In genomic region chr5:144117412-144117811, GRCh38 we compare ENCODE assay signal across 14 cellular contexts.
"Had no signal": no experiment of that assay in that cellular context is flagged by ENCODE, and none has a peak within 500 bp of the region (broad histone marks: within the 10 kb centered on the region; RNA-seq: fewer than 3 reads in every experiment).

No MANE protein-coding gene starts in this region.

- ATAC-seq: effector memory CD8-positive, alpha-beta T cell; lower lobe of right lung; stimulated activated memory B cell treated with anti-CD40 and anti-IgM and Interleukin-4, amounts not matched to agents 10 μg/mL and 1 μg/mL and 100 μg/mL, for 72 hours; T-cell had no signal

- H3K36me3 ChIP-seq: lower lobe of right lung had no signal

- H3K4me3 ChIP-seq: lower lobe of right lung had no signal

- H3K4me1 ChIP-seq: lower lobe of right lung had no signal

- H3K27ac ChIP-seq: lower lobe of right lung had no signal

- H3K9me3 ChIP-seq: lower lobe of right lung had no signal

- DNase-seq: activated CD4-positive, alpha-beta T cell treated with anti-CD3 and anti-CD28 coated beads for 1 hour; activated CD4-positive, alpha-beta T cell treated with anti-CD3 and anti-CD28 coated beads, Interleukin-2, amount 50 U/mL, for 4 hours; activated naive CD4-positive, alpha-beta T cell; activated naive CD8-positive, alpha-beta T cell treated with anti-CD3 and anti-CD28 coated beads, Interleukin-2, amount 10 ng/mL, durations not matched to agents 7 days and 5 days; activated T-cell treated with anti-CD3 and anti-CD28 coated beads for 4 hours; cerebellar nuclear complex; effector memory CD8-positive, alpha-beta T cell; hippocampal formation; lower lobe of right lung; naive B cell; stimulated activated CD4-positive, alpha-beta T cell treated with anti-CD3 and anti-CD28 coated beads, Interleukin-2, amount 100 ng/mL, for 48 hours; T-cell; T-helper 9 cell had no signal
